In the genomic region with DNA sequence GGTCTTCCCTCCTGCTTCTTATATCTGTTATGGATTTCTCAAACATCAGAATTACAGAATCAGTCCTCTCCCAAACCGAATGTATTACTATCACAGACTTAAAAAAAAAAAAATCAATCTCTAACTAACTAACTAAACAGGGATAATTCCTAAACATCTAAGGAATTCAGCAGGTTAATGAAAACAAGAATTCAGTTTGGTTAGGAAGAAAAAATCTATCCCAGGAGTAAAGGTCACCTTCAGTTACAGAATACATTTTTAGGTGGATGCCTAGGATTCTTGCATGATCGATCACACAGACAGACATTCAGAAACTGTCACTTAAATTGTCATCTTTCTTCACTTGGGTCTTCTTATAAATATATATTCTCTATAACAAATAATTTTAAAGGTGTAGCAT, we compare ENCODE assay signal across 1 cellular context.
TF ChIP-seq lines count a peak whose summit lies in the region.

No MANE protein-coding gene starts in this region.

TF ChIP-seq in GM23338, 12 proteins besides CTCF, POLR2A, EP300 and RAD21:
- TF ChIP-seq, protein P1, sequence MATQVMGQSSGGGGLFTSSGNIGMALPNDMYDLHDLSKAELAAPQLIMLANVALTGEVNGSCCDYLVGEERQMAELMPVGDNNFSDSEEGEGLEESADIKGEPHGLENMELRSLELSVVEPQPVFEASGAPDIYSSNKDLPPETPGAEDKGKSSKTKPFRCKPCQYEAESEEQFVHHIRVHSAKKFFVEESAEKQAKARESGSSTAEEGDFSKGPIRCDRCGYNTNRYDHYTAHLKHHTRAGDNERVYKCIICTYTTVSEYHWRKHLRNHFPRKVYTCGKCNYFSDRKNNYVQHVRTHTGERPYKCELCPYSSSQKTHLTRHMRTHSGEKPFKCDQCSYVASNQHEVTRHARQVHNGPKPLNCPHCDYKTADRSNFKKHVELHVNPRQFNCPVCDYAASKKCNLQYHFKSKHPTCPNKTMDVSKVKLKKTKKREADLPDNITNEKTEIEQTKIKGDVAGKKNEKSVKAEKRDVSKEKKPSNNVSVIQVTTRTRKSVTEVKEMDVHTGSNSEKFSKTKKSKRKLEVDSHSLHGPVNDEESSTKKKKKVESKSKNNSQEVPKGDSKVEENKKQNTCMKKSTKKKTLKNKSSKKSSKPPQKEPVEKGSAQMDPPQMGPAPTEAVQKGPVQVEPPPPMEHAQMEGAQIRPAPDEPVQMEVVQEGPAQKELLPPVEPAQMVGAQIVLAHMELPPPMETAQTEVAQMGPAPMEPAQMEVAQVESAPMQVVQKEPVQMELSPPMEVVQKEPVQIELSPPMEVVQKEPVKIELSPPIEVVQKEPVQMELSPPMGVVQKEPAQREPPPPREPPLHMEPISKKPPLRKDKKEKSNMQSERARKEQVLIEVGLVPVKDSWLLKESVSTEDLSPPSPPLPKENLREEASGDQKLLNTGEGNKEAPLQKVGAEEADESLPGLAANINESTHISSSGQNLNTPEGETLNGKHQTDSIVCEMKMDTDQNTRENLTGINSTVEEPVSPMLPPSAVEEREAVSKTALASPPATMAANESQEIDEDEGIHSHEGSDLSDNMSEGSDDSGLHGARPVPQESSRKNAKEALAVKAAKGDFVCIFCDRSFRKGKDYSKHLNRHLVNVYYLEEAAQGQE (IDR thresholded peaks at IDR 0.05; ENCODE audit: unreplicated experiment), result no peak
- TF ChIP-seq STAT1 (IDR thresholded peaks at IDR 0.05; ENCODE audit: unreplicated experiment) (no peak), ZNF114 (CRISPR knock-in tag; IDR thresholded peaks at IDR 0.05) (no peak), JUNB (IDR thresholded peaks at IDR 0.05; ENCODE audit: unreplicated experiment) (no peak), ZNF331 (CRISPR knock-in tag; IDR thresholded peaks at IDR 0.05; ENCODE audit: low read depth) (no peak), POLR2AphosphoS5 (IDR thresholded peaks at IDR 0.05; ENCODE audit: low read depth) (no peak), EZH2 (IDR thresholded peaks at IDR 0.05; ENCODE audit: low read depth, unreplicated experiment) (no peak), NANOG (IDR thresholded peaks at IDR 0.05; ENCODE audit: borderline replicate concordance) (no peak), EZH2phosphoT487 (IDR thresholded peaks at IDR 0.05; ENCODE audit: unreplicated experiment) (no peak), CREB1 (CRISPR knock-in tag; IDR thresholded peaks at IDR 0.05; ENCODE audit: low read depth) (no peak), ZNF462 (CRISPR knock-in tag; IDR thresholded peaks at IDR 0.05) (no peak)
- TF ChIP-seq, protein P2, sequence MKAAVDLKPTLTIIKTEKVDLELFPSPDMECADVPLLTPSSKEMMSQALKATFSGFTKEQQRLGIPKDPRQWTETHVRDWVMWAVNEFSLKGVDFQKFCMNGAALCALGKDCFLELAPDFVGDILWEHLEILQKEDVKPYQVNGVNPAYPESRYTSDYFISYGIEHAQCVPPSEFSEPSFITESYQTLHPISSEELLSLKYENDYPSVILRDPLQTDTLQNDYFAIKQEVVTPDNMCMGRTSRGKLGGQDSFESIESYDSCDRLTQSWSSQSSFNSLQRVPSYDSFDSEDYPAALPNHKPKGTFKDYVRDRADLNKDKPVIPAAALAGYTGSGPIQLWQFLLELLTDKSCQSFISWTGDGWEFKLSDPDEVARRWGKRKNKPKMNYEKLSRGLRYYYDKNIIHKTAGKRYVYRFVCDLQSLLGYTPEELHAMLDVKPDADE (IDR thresholded peaks at IDR 0.05), result no peak
TF ChIP-seq in GM23338: peak in this region for 0.
